8 cellular contexts compared by ENCODE assay signal in genomic region chr5:172133359-172134029, GRCh38. TPM values are rescaled to one million over a fixed set of nuclear protein-coding genes. Genes with fewer than 3 reads are reported as not detected.
DNase-seq lines count a peak whose midpoint lies in the region; ATAC-seq, FAIRE-seq and TF ChIP-seq lines count a peak whose summit lies in the region.

No MANE protein-coding gene starts in this region.

- peak overlapping the region; percentile 27 to 65 for H3K4me3 Mint-ChIP-seq in CD14-positive monocyte
- H3K4me3 Mint-ChIP-seq in Calu3 (ENCODE audit: low read depth, unreplicated experiment) = no peak overlapping the region

- no peaks in the 10 kb centered on the region for H3K36me3 ChIP-seq in ascending aorta
- H3K36me3 ChIP-seq in mesodermal cell (ENCODE audit: control insufficient read depth, insufficient read depth, low read length) = peaks cover 23% of the 10 kb centered on the region
- no peaks in the 10 kb centered on the region for H3K36me3 ChIP-seq in upper lobe of right lung

- H3K9me3 Mint-ChIP-seq in CD14-positive monocyte (peaks cover 0 to 3% (median 0%) of the 10 kb centered on the region in 7 donors), Calu3 (ENCODE audit: low read depth, unreplicated experiment) (no peaks in the 10 kb centered on the region)

- peaks cover 0 to 2% (median 0%) of the 10 kb centered on the region in 3 donors for H3K27me3 Mint-ChIP-seq in CD14-positive monocyte (ENCODE audit: low read depth in 3 of 3)
- H3K27me3 Mint-ChIP-seq in Calu3 (ENCODE audit: unreplicated experiment) = no peaks in the 10 kb centered on the region

- H3K4me1 Mint-ChIP-seq in CD14-positive monocyte (peaks cover 75% of the 10 kb centered on the region), Calu3 (ENCODE audit: low read depth, unreplicated experiment) (no peaks in the 10 kb centered on the region)

- H3K27ac Mint-ChIP-seq in CD14-positive monocyte = peak overlapping the region; percentile 99 to 100 (median 100)
- H3K27ac Mint-ChIP-seq in Calu3 (ENCODE audit: unreplicated experiment) = no peak overlapping the region

- no TSS peak for BruUV-seq in Calu3 (replicated peaks; lab: Mats Ljungman, UMichigan)

- intact Hi-C loops in CD14-positive monocyte (cut with micrococcal nuclease) (loop anchor here (2.0 to 5.0 kb wide), 3 partner anchors 15 to 54 kb away; partner anchors contain the start of gene STK10 (in 1 of the 2)), ascending aorta (cut with DNase I) (no loop called here), upper lobe of right lung (cut with DNase I) (no loop called here), Calu3 (cut with micrococcal nuclease; ENCODE audit: unreplicated experiment) (no loop called here)

- H3K36me3 Mint-ChIP-seq in CD14-positive monocyte = peaks cover 50 to 52% of the 10 kb centered on the region in 2 donors
- H3K36me3 Mint-ChIP-seq in Calu3 (ENCODE audit: insufficient read depth, unreplicated experiment) = no peaks in the 10 kb centered on the region

- H3K9me3 ChIP-seq in ascending aorta (peaks cover 0 to 8% of the 10 kb centered on the region in 2 donors), mesodermal cell (ENCODE audit: control insufficient read depth, low read length) (no peaks in the 10 kb centered on the region), upper lobe of right lung (no peaks in the 10 kb centered on the region)

- TF ChIP-seq CTCF in CD14-positive monocyte (IDR thresholded peaks at IDR 0.05) = no peak
- TF ChIP-seq CTCF in ascending aorta (IDR thresholded peaks at IDR 0.05) = no peak
- no peak for TF ChIP-seq CTCF in upper lobe of right lung (IDR thresholded peaks at IDR 0.05)
- no peak for TF ChIP-seq CTCF in Calu3 (IDR thresholded peaks at IDR 0.05; ENCODE audit: unreplicated experiment)

- H3K4me1 ChIP-seq in ascending aorta (no peaks in the 10 kb centered on the region), mesodermal cell (ENCODE audit: control insufficient read depth, insufficient read depth, low read length, poor library complexity, severe bottlenecking) (peaks cover 11% of the 10 kb centered on the region), upper lobe of right lung (peaks cover 24% of the 10 kb centered on the region)

- 81 to 85% methylated on average over 10 of the region's 10 CpGs for WGBS in mesodermal cell (ENCODE audit: insufficient coverage in 2 of 2), 2 experiments

- H3K4me3 ChIP-seq in ascending aorta (no peak overlapping the region), mesodermal cell (ENCODE audit: extremely low read depth, insufficient read depth, low read length, poor library complexity, severe bottlenecking) (no peak overlapping the region), upper lobe of right lung (no peak overlapping the region)

- peak; percentile 97 for DNase-seq in CD14-positive monocyte (ENCODE audit: low spot score)
- DNase-seq in RCC 7860 (ENCODE audit: low spot score) = peak; percentile 95
- peak; percentile 50 to 82 for DNase-seq in ascending aorta (ENCODE audit: low spot score in 2 of 2)
- peak; percentile 73 for DNase-seq in upper lobe of right lung
- no peak for DNase-seq in Calu3
- no peak for DNase-seq in NCI-H1694 treated with DMSO at 0.1 percent for 48 hours (lab: John Stamatoyannopoulos, UW)

- CTCF ChIA-PET in Calu3 (lab: Charles Lee) = interaction anchor here (0.7 kb wide), 1 partner anchor 537 kb away, joined by 3 read pairs; no protein-coding TSS in a partner anchor

- H3K27ac ChIP-seq in ascending aorta (no peak overlapping the region), mesodermal cell (ENCODE audit: low read depth, low read length, severe bottlenecking) (peak overlapping the region; percentile 69), upper lobe of right lung (peak overlapping the region; percentile 39)

- FAIRE-seq in RCC 7860 (lab: Jason Lieb, UNC) = peak; percentile 90

- ATAC-seq in upper lobe of right lung (peak; percentile 91), HG02973 (IDR thresholded peaks at IDR 0.05; ENCODE audit: unreplicated experiment) (no peak)

- H3K27me3 ChIP-seq in ascending aorta = no peaks in the 10 kb centered on the region
- H3K27me3 ChIP-seq in upper lobe of right lung = no peaks in the 10 kb centered on the region

RNA-seq across cellular contexts. Expression of gene STK10, which starts 54.5 kb away (rescaled TPM):
- polyA plus RNA-seq in CD14-positive monocyte = 10 to 100 TPM; 21.5 to 47.4 TPM
- 18.4 TPM for total RNA-seq in ascending aorta
- 21.5 TPM for polyA plus RNA-seq in mesodermal cell (2013, experiment 1 of 2)
- 18.8 TPM for polyA plus RNA-seq in mesodermal cell (2013, experiment 2 of 2)
- 56.9 TPM for total RNA-seq in upper lobe of right lung
- 27.4 and 32.1 TPM in 2 replicates for total RNA-seq in Calu3 (2022)

Comparison
In these comparisons a context has a peak if more than half of its experiments do, and no peak if none do; other contexts are left out.
1. DNase-seq: peak in CD14-positive monocyte (single experiment), RCC 7860 (single experiment), ascending aorta (2 of 2) and upper lobe of right lung (single experiment); none in Calu3 (single experiment) and NCI-H1694 treated with DMSO at 0.1 percent for 48 hours (single experiment).
2. H3K27ac ChIP-seq: peak in mesodermal cell (single experiment) and upper lobe of right lung (single experiment); none in ascending aorta (0 of 2).
3. intact Hi-C loops: an anchor here in CD14-positive monocyte (2.0 to 5.0 kb wide); none called in ascending aorta, upper lobe of right lung and Calu3.